ENCODE assay signal across 17 cellular contexts in genomic region chr1:6269997-6270401, GRCh38. TPM values are rescaled to one million over a fixed set of nuclear protein-coding genes. Genes with fewer than 3 reads are reported as not detected.
DNase-seq lines count a peak whose midpoint lies in the region; ATAC-seq and TF ChIP-seq lines count a peak whose summit lies in the region.
"Had no signal": no experiment of that assay in that cellular context is flagged by ENCODE, and none has a peak within 500 bp of the region (broad histone marks: within the 10 kb centered on the region; RNA-seq: fewer than 3 reads in every experiment).

No MANE protein-coding gene starts in this region.

- H3K79me2 ChIP-seq in PC-3 (ENCODE audit: low read length): no peaks in the 10 kb centered on the region

- H3K4me3 ChIP-seq in PC-3 (ENCODE audit: low read length): no peak overlapping the region
- no peak overlapping the region for H3K4me3 ChIP-seq in mucosa of rectum (ENCODE audit: low read length in 2 of 2)
- H3K4me3 ChIP-seq: body of pancreas had no signal

- H3K4me1 ChIP-seq in PC-3 (ENCODE audit: insufficient read depth, low read length): peaks cover 56% of the 10 kb centered on the region
- H3K4me1 ChIP-seq in mucosa of rectum (ENCODE audit: control insufficient read depth in 2 of 2, insufficient read depth in 2 of 2, low read length in 2 of 2): peaks cover 27 to 38% of the 10 kb centered on the region in 2 donors
- H3K4me1 ChIP-seq: body of pancreas had no signal

- ATAC-seq in PC-3: peak; percentile 19
- ATAC-seq in stimulated activated naive B cell treated with anti-CD40 and anti-IgM and Interleukin-4, amounts not matched to agents 10 μg/mL and 1 μg/mL and 100 μg/mL, for 72 hours (replicated peaks): no peak
- no peak for ATAC-seq in GM21367 (IDR thresholded peaks at IDR 0.05; ENCODE audit: unreplicated experiment)
- ATAC-seq in GM18502 (IDR thresholded peaks at IDR 0.05; ENCODE audit: poor library complexity, unreplicated experiment): no peak
- ATAC-seq: body of pancreas had no signal

- no peaks in the 10 kb centered on the region for H4K20me1 ChIP-seq in PC-3 (ENCODE audit: low read length)

- H3K27ac ChIP-seq in PC-3 (ENCODE audit: low read length) (no peak overlapping the region; the same call in 1 of the 2 replicates), mucosa of rectum (ENCODE audit: low read depth in 2 of 2, low read length in 2 of 2) (peak overlapping the region; percentile 74 to 80)
- H3K27ac ChIP-seq: body of pancreas had no signal

- H3K9me2 ChIP-seq in PC-3 (replicated peaks; ENCODE audit: low read length): no peaks in the 10 kb centered on the region

- no peaks in the 10 kb centered on the region for H3K4me1 Mint-ChIP-seq in activated CD4-positive, alpha-beta memory T cell treated with anti-CD3 and anti-CD28 coated beads for 36 hours (ENCODE audit: low read depth)
- no peaks in the 10 kb centered on the region for H3K4me1 Mint-ChIP-seq in stimulated activated naive B cell treated with anti-CD40 and anti-IgM and Interleukin-4, amounts not matched to agents 10 μg/mL and 1 μg/mL and 100 μg/mL, for 72 hours
- H3K4me1 Mint-ChIP-seq: activated naive CD4-positive, alpha-beta T cell treated with anti-CD3 and anti-CD28 coated beads, Interleukin-2, amount 10 ng/mL, durations not matched to agents 7 days and 5 days had no signal

- no peak overlapping the region for H3K27ac Mint-ChIP-seq in activated CD4-positive, alpha-beta memory T cell treated with anti-CD3 and anti-CD28 coated beads for 36 hours
- no peak overlapping the region for H3K27ac Mint-ChIP-seq in stimulated activated naive B cell treated with anti-CD40 and anti-IgM and Interleukin-4, amounts not matched to agents 10 μg/mL and 1 μg/mL and 100 μg/mL, for 72 hours
- H3K27ac Mint-ChIP-seq: activated naive CD4-positive, alpha-beta T cell treated with anti-CD3 and anti-CD28 coated beads, Interleukin-2, amount 10 ng/mL, durations not matched to agents 7 days and 5 days; HFFc6 had no signal

- no peaks in the 10 kb centered on the region for H3K36me3 Mint-ChIP-seq in activated CD4-positive, alpha-beta memory T cell treated with anti-CD3 and anti-CD28 coated beads for 36 hours
- H3K36me3 Mint-ChIP-seq in stimulated activated naive B cell treated with anti-CD40 and anti-IgM and Interleukin-4, amounts not matched to agents 10 μg/mL and 1 μg/mL and 100 μg/mL, for 72 hours: peaks cover 0 to 2% of the 10 kb centered on the region in 2 donors
- H3K36me3 Mint-ChIP-seq: activated naive CD4-positive, alpha-beta T cell treated with anti-CD3 and anti-CD28 coated beads, Interleukin-2, amount 10 ng/mL, durations not matched to agents 7 days and 5 days had no signal

- H3K36me3 ChIP-seq in PC-3 (ENCODE audit: low read depth, low read length) (no peaks in the 10 kb centered on the region; the same call in 1 of the 2 replicates), mucosa of rectum (ENCODE audit: control insufficient read depth in 2 of 2, insufficient read depth in 2 of 2, low read length in 2 of 2) (peaks cover 0 to 4% of the 10 kb centered on the region in 2 donors)

- CTCF ChIA-PET in PC-3 (lab: Charles Lee): no interaction called here
- CTCF ChIA-PET in activated CD4-positive, alpha-beta memory T cell treated with anti-CD3 and anti-CD28 coated beads for 36 hours (lab: Charles Lee): no interaction called here

- POLR2A ChIA-PET in PC-3 (lab: Charles Lee; ENCODE audit: unreplicated experiment): no interaction called here
- POLR2A ChIA-PET in activated CD4-positive, alpha-beta memory T cell treated with anti-CD3 and anti-CD28 coated beads for 36 hours (lab: Charles Lee): no interaction called here

- peak overlapping the region; percentile 19; the same call in 1 of the 2 replicates for H3K4me2 ChIP-seq in PC-3 (ENCODE audit: low read length)

- intact Hi-C loops in PC-3 (cut with micrococcal nuclease): no loop called here
- intact Hi-C loops in activated CD4-positive, alpha-beta memory T cell treated with anti-CD3 and anti-CD28 coated beads for 36 hours (cut with micrococcal nuclease): no loop called here

- no peak overlapping the region for H3K9ac ChIP-seq in PC-3 (ENCODE audit: low read length)
- H3K9ac ChIP-seq in mucosa of rectum (ENCODE audit: low read depth in 1 of 2, low read length in 2 of 2): peak overlapping the region; percentile 8 to 61

- H2AFZ ChIP-seq in PC-3 (ENCODE audit: low read length): no peak overlapping the region

- DNase-seq in DMS 273 treated with DMSO at 0.1 percent for 48 hours (lab: John Stamatoyannopoulos, UW) (peak; percentile 66), NCI-H187 (lab: John Stamatoyannopoulos, UW) (peak; percentile 66 to 73), PC-3 (no peak)
- no peak for DNase-seq in activated CD4-positive, alpha-beta memory T cell treated with anti-CD3 and anti-CD28 coated beads for 36 hours
- DNase-seq in stimulated activated naive B cell treated with anti-CD40 and anti-IgM and Interleukin-4, amounts not matched to agents 10 μg/mL and 1 μg/mL and 100 μg/mL, for 72 hours: no peak
- DNase-seq: activated naive CD4-positive, alpha-beta T cell treated with anti-CD3 and anti-CD28 coated beads, Interleukin-2, amount 10 ng/mL, durations not matched to agents 7 days and 5 days; body of pancreas; DMS79; effector CD8-positive, alpha-beta T cell; HFFc6; islet precursor cell had no signal

- BruUV-seq in PC-3 (replicated peaks; lab: Mats Ljungman, UMichigan): no TSS peak

- no peak overlapping the region for H3K4me3 Mint-ChIP-seq in activated CD4-positive, alpha-beta memory T cell treated with anti-CD3 and anti-CD28 coated beads for 36 hours
- H3K4me3 Mint-ChIP-seq in stimulated activated naive B cell treated with anti-CD40 and anti-IgM and Interleukin-4, amounts not matched to agents 10 μg/mL and 1 μg/mL and 100 μg/mL, for 72 hours: no peak overlapping the region
- H3K4me3 Mint-ChIP-seq: activated naive CD4-positive, alpha-beta T cell treated with anti-CD3 and anti-CD28 coated beads, Interleukin-2, amount 10 ng/mL, durations not matched to agents 7 days and 5 days; HFFc6 had no signal

- H3F3A ChIP-seq in PC-3 (ENCODE audit: low read length, unreplicated experiment): no peaks in the 10 kb centered on the region

- H3K9me3 Mint-ChIP-seq in activated CD4-positive, alpha-beta memory T cell treated with anti-CD3 and anti-CD28 coated beads for 36 hours: no peaks in the 10 kb centered on the region
- no peaks in the 10 kb centered on the region for H3K9me3 Mint-ChIP-seq in stimulated activated naive B cell treated with anti-CD40 and anti-IgM and Interleukin-4, amounts not matched to agents 10 μg/mL and 1 μg/mL and 100 μg/mL, for 72 hours
- H3K9me3 Mint-ChIP-seq: activated naive CD4-positive, alpha-beta T cell treated with anti-CD3 and anti-CD28 coated beads, Interleukin-2, amount 10 ng/mL, durations not matched to agents 7 days and 5 days; HFFc6 had no signal

- H3K9me3 ChIP-seq in PC-3 (ENCODE audit: low read length) (no peaks in the 10 kb centered on the region), mucosa of rectum (ENCODE audit: control insufficient read depth in 2 of 2, low read length in 2 of 2) (no peaks in the 10 kb centered on the region)
- H3K9me3 ChIP-seq: body of pancreas had no signal

- H3K27me3 Mint-ChIP-seq in activated CD4-positive, alpha-beta memory T cell treated with anti-CD3 and anti-CD28 coated beads for 36 hours: no peaks in the 10 kb centered on the region
- H3K27me3 Mint-ChIP-seq in stimulated activated naive B cell treated with anti-CD40 and anti-IgM and Interleukin-4, amounts not matched to agents 10 μg/mL and 1 μg/mL and 100 μg/mL, for 72 hours: no peaks in the 10 kb centered on the region
- H3K27me3 Mint-ChIP-seq: activated naive CD4-positive, alpha-beta T cell treated with anti-CD3 and anti-CD28 coated beads, Interleukin-2, amount 10 ng/mL, durations not matched to agents 7 days and 5 days had no signal

- TF ChIP-seq CTCF in PC-3 (conservative IDR thresholded peaks at IDR 0.05; ENCODE audit: low read depth, low read length): no peak

- H3K27me3 ChIP-seq in PC-3 (ENCODE audit: low read length) (no peaks in the 10 kb centered on the region), mucosa of rectum (ENCODE audit: control insufficient read depth in 2 of 2, insufficient read depth in 2 of 2, low read length in 2 of 2) (no peaks in the 10 kb centered on the region)
- H3K27me3 ChIP-seq: body of pancreas had no signal

RNA-seq across cellular contexts. Expression of gene GPR153, which starts 9.1 kb away (rescaled TPM):
- total RNA-seq in PC-3 (2014; rRNA removed): 98.7 and 113 TPM in 2 replicates
- under 1 TPM; 0.17 to 0.26 TPM for total RNA-seq in activated CD4-positive, alpha-beta memory T cell treated with anti-CD3 and anti-CD28 coated beads for 36 hours

RNA-seq across cellular contexts. Expression of gene HES3, which starts 26.0 kb away (rescaled TPM):
- total RNA-seq in PC-3 (2014; rRNA removed): not detected in 2 replicates
- total RNA-seq in activated CD4-positive, alpha-beta memory T cell treated with anti-CD3 and anti-CD28 coated beads for 36 hours: not detected
- total RNA-seq: body of pancreas, HFFc6, mononuclear cell, pulmonary artery endothelial cell, urinary bladder had no signal

RNA-seq across cellular contexts. Expression of gene ICMT, which starts 34.2 kb away (rescaled TPM):
- 210 and 215 TPM in 2 replicates for total RNA-seq in PC-3 (2014; rRNA removed)
- 10 to 100 TPM; 47.6 to 51.4 TPM for total RNA-seq in activated CD4-positive, alpha-beta memory T cell treated with anti-CD3 and anti-CD28 coated beads for 36 hours

Comparison
In these comparisons a context has a peak if more than half of its experiments do, and no peak if none do; other contexts are left out.
1. DNase-seq: peak in DMS 273 treated with DMSO at 0.1 percent for 48 hours (single experiment) and NCI-H187 (2 of 2); none in PC-3 (single experiment), activated CD4-positive, alpha-beta memory T cell treated with anti-CD3 and anti-CD28 coated beads for 36 hours (single experiment) and stimulated activated naive B cell treated with anti-CD40 and anti-IgM and Interleukin-4, amounts not matched to agents 10 μg/mL and 1 μg/mL and 100 μg/mL, for 72 hours (single experiment).
2. RNA of gene GPR153, which starts 9.1 kb away (total RNA-seq): 98.7 to 113 TPM in PC-3; 0.17 to 0.26 TPM in activated CD4-positive, alpha-beta memory T cell treated with anti-CD3 and anti-CD28 coated beads for 36 hours; every median in the first group is over 10 times any median in the second.